7 cellular contexts compared by ENCODE assay signal in the genomic region with DNA sequence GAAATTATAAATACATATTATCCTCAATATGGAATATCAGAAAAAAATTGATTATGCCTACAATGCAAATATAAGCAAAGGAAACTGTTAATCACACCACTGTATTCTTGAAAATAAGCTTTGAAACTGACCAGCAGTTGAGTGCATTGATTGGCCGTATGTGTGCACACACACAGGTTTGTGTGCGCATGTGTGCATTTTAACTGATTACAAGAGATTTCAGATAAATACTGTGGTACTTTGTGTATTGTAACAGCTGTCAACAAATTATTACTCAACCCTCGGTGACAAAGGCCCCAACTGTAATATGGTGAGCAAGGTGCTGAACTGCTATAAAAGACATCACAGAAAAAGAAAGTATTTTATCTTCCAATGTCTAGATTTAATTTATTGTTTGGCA.
"Had no signal": no experiment of that assay in that cellular context is flagged by ENCODE, and none has a peak within 500 bp of the region (broad histone marks: within the 10 kb centered on the region; RNA-seq: fewer than 3 reads in every experiment).

No MANE protein-coding gene starts in this region.

- DNase-seq: GDM1, GF-D8 had no signal

- FAIRE-seq: GM12878, GM12891, GM12892, GM18507, GM19239 had no signal

- H3K4me3 ChIP-seq: GM12878 had no signal

- ATAC-seq: GM12878 had no signal
